In the genomic region with DNA sequence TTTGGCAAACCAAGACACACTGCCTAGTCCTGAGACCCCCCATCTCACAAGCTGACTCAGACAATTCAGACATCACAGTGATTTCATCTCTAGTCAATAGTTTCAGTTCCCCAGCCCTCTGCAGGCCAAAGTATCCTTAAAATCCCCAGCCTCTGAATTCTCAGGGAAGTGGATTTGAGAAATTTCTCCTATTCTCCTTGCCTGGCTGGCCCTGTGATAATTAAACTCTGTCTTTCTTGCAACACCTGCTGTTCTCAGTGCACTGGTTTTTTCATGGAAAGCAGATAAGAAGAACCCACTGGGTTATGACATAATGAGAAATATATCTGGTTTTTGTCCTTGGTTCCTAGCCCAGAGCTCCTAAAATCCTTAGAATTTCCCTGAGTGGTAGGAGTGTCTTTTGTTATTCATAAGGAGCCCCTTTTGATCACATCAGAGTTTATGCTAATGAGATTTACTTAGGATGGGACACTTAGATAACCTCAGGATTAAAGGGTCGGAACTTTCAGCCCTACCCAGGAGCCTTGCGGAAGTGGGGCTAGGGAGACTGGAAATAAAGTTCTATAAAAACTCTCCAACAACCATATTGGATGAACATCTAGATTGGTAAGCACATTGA, we compare ENCODE assay signal across 14 cellular contexts.
"Had no signal": no experiment of that assay in that cellular context is flagged by ENCODE, and none has a peak within 500 bp of the region (broad histone marks: within the 10 kb centered on the region; RNA-seq: fewer than 3 reads in every experiment).

No MANE protein-coding gene starts in this region.

- H3K4me3 ChIP-seq: dorsolateral prefrontal cortex, left ventricle myocardium inferior, right atrium auricular region, transverse colon, vagina had no signal

- H3K27ac ChIP-seq: dorsolateral prefrontal cortex, left ventricle myocardium inferior, right atrium auricular region, transverse colon, vagina had no signal

- H3K9me3 ChIP-seq: left ventricle myocardium inferior, right atrium auricular region, transverse colon, vagina had no signal

- H3K27me3 ChIP-seq: right atrium auricular region, transverse colon, vagina had no signal

- ATAC-seq: activated CD4-positive, CD25-positive, alpha-beta regulatory T cell treated with anti-CD3 and anti-CD28 coated beads, Interleukin-2, amount 50 U/mL, for 24 hours; natural killer cell treated with Interleukin-12 subunit alpha and Interleukin-12 subunit beta and Interleukin-15 and Interleukin-18, amount 100 ng/mL, for 72 hours had no signal

- H3K4me1 ChIP-seq: left ventricle myocardium inferior, right atrium auricular region, transverse colon, vagina had no signal

- H3K36me3 ChIP-seq: left ventricle myocardium inferior, right atrium auricular region, transverse colon, vagina had no signal

- DNase-seq: activated CD4-positive, alpha-beta T cell treated with anti-CD3 and anti-CD28 coated beads, Interleukin-2, amount 50 U/mL, for 1 hour; activated naive CD8-positive, alpha-beta T cell treated with anti-CD3 and anti-CD28 coated beads for 36 hours; anterior cingulate cortex; dorsolateral prefrontal cortex; kidney; left ventricle myocardium inferior; stimulated activated CD4-positive, alpha-beta T cell treated with anti-CD3 and anti-CD28 coated beads, Interleukin-4, amount 100 ng/mL, for 24 hours; stimulated activated naive CD4-positive, alpha-beta T cell treated with Interleukin-2 at 50 U/mL for 16 hours; substantia nigra; transverse colon had no signal
